Comparison of ENCODE assay signal across 8 cellular contexts in the genomic region with DNA sequence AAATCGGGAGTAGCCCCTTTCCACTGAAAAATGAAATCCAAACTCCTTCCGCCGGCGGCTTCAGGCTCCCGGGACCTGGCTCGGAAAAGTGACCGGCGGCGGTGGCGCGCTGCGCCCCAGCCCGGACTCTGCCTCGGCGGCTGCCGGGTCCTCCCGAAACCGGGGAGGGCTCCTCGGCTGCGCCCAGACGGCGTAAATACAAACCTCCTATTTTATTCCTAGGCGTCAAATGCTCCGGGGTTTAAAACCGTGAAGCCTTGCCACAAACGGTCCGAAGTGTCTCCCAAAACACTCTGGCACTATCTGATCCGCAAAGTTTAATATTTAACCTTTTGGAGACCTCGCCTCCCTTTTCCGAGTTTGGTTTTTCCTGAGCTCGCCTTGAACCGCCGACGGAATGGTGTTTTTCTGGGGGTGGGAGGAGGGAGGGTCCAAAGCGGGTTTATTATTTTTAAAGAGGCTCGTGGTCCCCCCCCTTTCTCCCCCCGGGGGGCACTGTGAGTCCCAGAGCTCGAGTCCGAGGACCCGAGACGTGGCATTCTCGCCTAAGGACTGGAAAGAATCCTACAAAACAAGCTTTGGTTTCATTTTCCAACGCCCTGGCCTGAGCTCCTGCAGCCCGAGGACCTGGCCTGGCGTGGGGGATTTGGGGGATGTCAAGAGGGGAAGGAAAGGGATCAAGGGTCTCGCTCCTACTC. TPM values are rescaled to one million over a fixed set of nuclear protein-coding genes. Genes with fewer than 3 reads are reported as not detected.
DNase-seq lines count a peak whose midpoint lies in the region; ATAC-seq and TF ChIP-seq lines count a peak whose summit lies in the region.

No MANE protein-coding gene starts in this region.

- peak overlapping the region; percentile 84 for H3K4me3 ChIP-seq in BE2C (ENCODE audit: low read depth, low read length)
- H3K4me3 ChIP-seq in H7 (ENCODE audit: insufficient read depth, low read depth, low read length) = peak overlapping the region; percentile 67
- H3K4me3 ChIP-seq in mucosa of descending colon = peak overlapping the region; percentile 79
- peak overlapping the region; percentile 83 for H3K4me3 ChIP-seq in upper lobe of right lung

- H3K27ac ChIP-seq in epithelial cell of prostate (peak overlapping the region; percentile 99), upper lobe of right lung (peak overlapping the region; percentile 97)

- H3K36me3 ChIP-seq in BE2C (no peaks in the 10 kb centered on the region), H7 (replicated peaks; ENCODE audit: control insufficient read depth, insufficient read depth, low read length) (no peaks in the 10 kb centered on the region), mucosa of descending colon (ENCODE audit: low read depth) (no peaks in the 10 kb centered on the region), upper lobe of right lung (no peaks in the 10 kb centered on the region)

- ATAC-seq in mucosa of descending colon (no peak), upper lobe of right lung (no peak), HG03469 (IDR thresholded peaks at IDR 0.05; ENCODE audit: unreplicated experiment) (no peak)

- TF ChIP-seq CTCF in BE2C (IDR thresholded peaks at IDR 0.05; ENCODE audit: low read depth, low read length) (no peak), mucosa of descending colon (IDR thresholded peaks at IDR 0.05) (no peak), upper lobe of right lung (IDR thresholded peaks at IDR 0.05) (no peak)

- no peak for DNase-seq in BE2C
- DNase-seq in H7 = peak; percentile 70
- peak; percentile 66 to 73 for DNase-seq in SW 1271 (lab: John Stamatoyannopoulos, UW)
- DNase-seq in epithelial cell of prostate (ENCODE audit: low read depth, low spot score) = no peak
- DNase-seq in mucosa of descending colon = peak; percentile 69 to 81 (median 74)
- DNase-seq in upper lobe of right lung = peak; percentile 78
- no peak for DNase-seq in SHP77 treated with DMSO at 0.1 percent for 48 hours (lab: John Stamatoyannopoulos, UW)

- peaks cover 30% of the 10 kb centered on the region for H3K27me3 ChIP-seq in BE2C
- peaks cover 62% of the 10 kb centered on the region for H3K27me3 ChIP-seq in H7 (ENCODE audit: control insufficient read depth, insufficient read depth, low read length)
- H3K27me3 ChIP-seq in upper lobe of right lung = no peaks in the 10 kb centered on the region

- intact Hi-C loops in mucosa of descending colon (cut with DNase I, micrococcal nuclease) (no loop called here), upper lobe of right lung (cut with DNase I) (no loop called here)

- H3K4me1 ChIP-seq in BE2C = peaks cover 7% of the 10 kb centered on the region; the same call in 1 of the 2 replicates
- H3K4me1 ChIP-seq in mucosa of descending colon (ENCODE audit: low read depth) = peaks cover 22% of the 10 kb centered on the region
- peaks cover 26% of the 10 kb centered on the region for H3K4me1 ChIP-seq in upper lobe of right lung

- H3K9me3 ChIP-seq in BE2C = no peaks in the 10 kb centered on the region
- no peaks in the 10 kb centered on the region for H3K9me3 ChIP-seq in mucosa of descending colon
- H3K9me3 ChIP-seq in upper lobe of right lung = no peaks in the 10 kb centered on the region

RNA-seq across cellular contexts. Expression of a gene that starts 1.9 kb away (rescaled TPM):
- 49.4 TPM for polyA plus RNA-seq in BE2C (2012; ENCODE audit: insufficient read depth, insufficient read length, low read depth)
- 44.3 and 61.9 TPM in 2 replicates for total RNA-seq in H7 (2014; rRNA removed; shearing (Covaris generic))
- total RNA-seq in mucosa of descending colon = 100 to 1,000 TPM in 2 of 3 donors, 10 to 100 TPM in 1; 94.0 to 170 (median 112) TPM
- total RNA-seq in upper lobe of right lung = 118 TPM

Comparison
In these comparisons a context has a peak if more than half of its experiments do, and no peak if none do; other contexts are left out.
1. DNase-seq: peak in H7 (single experiment), SW 1271 (2 of 2), mucosa of descending colon (3 of 3) and upper lobe of right lung (single experiment); none in BE2C (single experiment), epithelial cell of prostate (single experiment) and SHP77 treated with DMSO at 0.1 percent for 48 hours (single experiment).
2. Peak in every context shown above with its lines, with median percentiles within 50 percentile points of each other: H3K4me3 ChIP-seq.